ENCODE assay signal across 1 cellular context in genomic region chr17:69593351-69593715, GRCh38.
TF ChIP-seq lines count a peak whose summit lies in the region.

No MANE protein-coding gene starts in this region.

TF ChIP-seq in A549, 52 proteins besides CTCF, POLR2A, EP300 and RAD21 (continued from another document):
- TF ChIP-seq PHF8 (IDR thresholded peaks at IDR 0.05; ENCODE audit: borderline replicate concordance, low read depth) (no peak), SMC3 (IDR thresholded peaks at IDR 0.05) (no peak)
